In the genomic region with DNA sequence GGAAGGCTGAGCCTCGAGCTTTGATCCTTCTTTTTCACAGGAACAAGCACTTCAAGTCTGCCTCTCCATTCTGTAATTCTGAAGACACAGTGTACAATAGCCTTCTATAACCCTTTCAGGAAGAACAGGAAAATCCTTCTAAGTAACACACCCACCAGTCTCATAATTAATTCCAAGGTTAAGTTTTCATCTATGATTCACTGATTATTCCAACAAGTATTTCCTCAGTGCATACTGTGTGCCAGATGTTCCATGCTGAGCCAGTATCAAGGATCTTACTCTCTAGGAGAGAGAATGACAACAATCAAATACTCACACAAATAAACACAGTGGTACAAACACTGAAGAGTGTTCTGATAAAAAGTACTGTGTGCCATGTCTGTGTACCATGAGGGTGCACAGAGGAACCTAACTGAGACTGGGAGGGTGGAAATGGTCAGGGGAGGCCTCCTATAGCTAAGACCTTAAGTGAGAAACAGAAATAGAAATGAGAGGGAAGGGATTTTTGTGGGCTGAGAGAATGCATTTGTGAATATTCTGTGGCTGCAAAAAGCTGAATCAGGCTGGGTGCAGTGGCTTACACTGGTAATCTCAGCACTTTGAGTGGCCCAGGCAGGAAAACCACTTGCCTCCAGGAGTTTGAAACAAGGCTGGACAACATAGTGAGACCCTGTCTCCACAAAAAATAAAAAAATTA, we compare ENCODE assay signal across 20 cellular contexts. TPM values are rescaled to one million over a fixed set of nuclear protein-coding genes. Genes with fewer than 3 reads are reported as not detected.
DNase-seq lines count a peak whose midpoint lies in the region; ATAC-seq and TF ChIP-seq lines count a peak whose summit lies in the region.
"Had no signal": no experiment of that assay in that cellular context is flagged by ENCODE, and none has a peak within 500 bp of the region (broad histone marks: within the 10 kb centered on the region; RNA-seq: fewer than 3 reads in every experiment).

No MANE protein-coding gene starts in this region.

- no peak overlapping the region for H4K8ac ChIP-seq in mesenchymal stem cell (ENCODE audit: low read length)

- H3K79me2 ChIP-seq in PC-3 (ENCODE audit: low read length), result no peaks in the 10 kb centered on the region

- DNase-seq in AG20443 (ENCODE audit: low spot score) (peak; percentile 57), PC-3 (peak; percentile 15), epithelial cell of prostate (ENCODE audit: low read depth, low spot score) (peak; percentile 20), mesenchymal stem cell (peak; percentile 49), NCI-H2081 treated with DMSO at 0.1 percent for 48 hours (lab: John Stamatoyannopoulos, UW) (no peak), endothelial cell (ENCODE audit: low spot score) (no peak), NCI-H774 (lab: John Stamatoyannopoulos, UW) (no peak), NCI-H187 (lab: John Stamatoyannopoulos, UW) (no peak)
- DNase-seq: adrenal gland; CD8-positive, alpha-beta memory T cell; heart right ventricle; kidney; MV-4-11; NCI-H2029 treated with DMSO at 0.1 percent for 48 hours; NCI-H524 treated with DMSO at 0.1 percent for 48 hours; stimulated activated naive CD8-positive, alpha-beta T cell treated with anti-CD3 and anti-CD28 coated beads, Interleukin-15, amount 100 ng/mL, for 72 hours had no signal

- H2AFZ ChIP-seq in PC-3 (ENCODE audit: low read length), result no peak overlapping the region
- H2AFZ ChIP-seq in mesenchymal stem cell (ENCODE audit: low read depth, low read length), result no peak overlapping the region

- no peak overlapping the region for H3K23ac ChIP-seq in mesenchymal stem cell (ENCODE audit: low read length in 2 of 2)

- H3K18ac ChIP-seq in mesenchymal stem cell (ENCODE audit: low read depth in 1 of 2, low read length in 2 of 2), result no peak overlapping the region

- H3K9me2 ChIP-seq in PC-3 (replicated peaks; ENCODE audit: low read length), result no peaks in the 10 kb centered on the region

- no peak overlapping the region for H2BK15ac ChIP-seq in mesenchymal stem cell (ENCODE audit: low read depth, poor library complexity, severe bottlenecking)

- no peaks in the 10 kb centered on the region for H4K20me1 ChIP-seq in PC-3 (ENCODE audit: low read length)

- H4K91ac ChIP-seq in mesenchymal stem cell (ENCODE audit: low read length), result no peak overlapping the region

- no peak overlapping the region for H3K4me3 Mint-ChIP-seq in endothelial cell (ENCODE audit: unreplicated experiment)
- H3K4me3 Mint-ChIP-seq: activated T-helper 17 cell treated with anti-CD3 and anti-CD28 coated beads, Interleukin-2, amount 50 U/mL, for 72 hours; CD8-positive, alpha-beta memory T cell; stimulated activated naive CD8-positive, alpha-beta T cell treated with anti-CD3 and anti-CD28 coated beads, Interleukin-15, amount 100 ng/mL, for 72 hours had no signal

- H3K4me1 ChIP-seq in PC-3 (ENCODE audit: insufficient read depth, low read length) (no peaks in the 10 kb centered on the region), mesenchymal stem cell (ENCODE audit: control insufficient read depth, insufficient read depth, low read depth, low read length) (no peaks in the 10 kb centered on the region)
- H3K4me1 ChIP-seq: adrenal gland, heart right ventricle had no signal

- POLR2A ChIA-PET in PC-3 (lab: Charles Lee; ENCODE audit: unreplicated experiment), result no interaction called here

- H3F3A ChIP-seq in PC-3 (ENCODE audit: low read length, unreplicated experiment), result no peaks in the 10 kb centered on the region

- WGBS in mesenchymal stem cell, result 38% methylated on average over 1 of the region's 1 CpG

- CTCF ChIA-PET in PC-3 (lab: Charles Lee), result no interaction called here

- no peaks in the 10 kb centered on the region for H3K4me1 Mint-ChIP-seq in endothelial cell (ENCODE audit: unreplicated experiment)
- H3K4me1 Mint-ChIP-seq: activated T-helper 17 cell treated with anti-CD3 and anti-CD28 coated beads, Interleukin-2, amount 50 U/mL, for 72 hours; CD8-positive, alpha-beta memory T cell; stimulated activated naive CD8-positive, alpha-beta T cell treated with anti-CD3 and anti-CD28 coated beads, Interleukin-15, amount 100 ng/mL, for 72 hours had no signal

- no peaks in the 10 kb centered on the region for H3K36me3 ChIP-seq in PC-3 (ENCODE audit: low read depth, low read length)
- no peaks in the 10 kb centered on the region for H3K36me3 ChIP-seq in mesenchymal stem cell (ENCODE audit: control insufficient read depth in 1 of 2, insufficient read depth in 2 of 2, low read depth in 1 of 2, low read length in 2 of 2)
- H3K36me3 ChIP-seq: adrenal gland, heart right ventricle, neutrophil had no signal

- no peak overlapping the region for H3K4me3 ChIP-seq in PC-3 (ENCODE audit: low read length)
- H3K4me3 ChIP-seq in mesenchymal stem cell (ENCODE audit: insufficient read depth in 1 of 2, low read depth in 1 of 2, low read length in 2 of 2), result no peak overlapping the region
- H3K4me3 ChIP-seq: adrenal gland, heart right ventricle had no signal

- H3K27ac ChIP-seq in PC-3 (ENCODE audit: low read length) (no peak overlapping the region), epithelial cell of prostate (peak overlapping the region; percentile 57), mesenchymal stem cell (ENCODE audit: low read length, poor library complexity, severe bottlenecking) (no peak overlapping the region)
- H3K27ac ChIP-seq: adrenal gland, heart right ventricle, neutrophil had no signal

- H3K9me3 ChIP-seq in PC-3 (ENCODE audit: low read length) (no peaks in the 10 kb centered on the region), mesenchymal stem cell (ENCODE audit: control insufficient read depth, low read length) (no peaks in the 10 kb centered on the region)
- H3K9me3 ChIP-seq: adrenal gland, heart right ventricle, neutrophil had no signal

- H3K36me3 Mint-ChIP-seq in endothelial cell (ENCODE audit: low read depth, unreplicated experiment), result no peaks in the 10 kb centered on the region
- H3K36me3 Mint-ChIP-seq: CD8-positive, alpha-beta memory T cell had no signal

- no peak overlapping the region for H3K14ac ChIP-seq in mesenchymal stem cell (ENCODE audit: low read length in 2 of 2)

- no peak overlapping the region for H2BK5ac ChIP-seq in mesenchymal stem cell (ENCODE audit: low read depth, low read length, poor library complexity, severe bottlenecking)

- no peak overlapping the region for H2AK5ac ChIP-seq in mesenchymal stem cell (ENCODE audit: low read length, severe bottlenecking)

- H3K27ac Mint-ChIP-seq in endothelial cell (ENCODE audit: unreplicated experiment), result no peak overlapping the region
- H3K27ac Mint-ChIP-seq: activated T-helper 17 cell treated with anti-CD3 and anti-CD28 coated beads, Interleukin-2, amount 50 U/mL, for 72 hours; CD8-positive, alpha-beta memory T cell; stimulated activated naive CD8-positive, alpha-beta T cell treated with anti-CD3 and anti-CD28 coated beads, Interleukin-15, amount 100 ng/mL, for 72 hours had no signal

- H2BK12ac ChIP-seq in mesenchymal stem cell (ENCODE audit: low read length in 2 of 2), result no peak overlapping the region

- H3K9ac ChIP-seq in PC-3 (ENCODE audit: low read length) (no peak overlapping the region), mesenchymal stem cell (ENCODE audit: low read length) (peak overlapping the region; percentile 21)

- no peak overlapping the region for H2BK120ac ChIP-seq in mesenchymal stem cell (ENCODE audit: low read depth, low read length)

- no peaks in the 10 kb centered on the region for H3K9me3 Mint-ChIP-seq in endothelial cell (ENCODE audit: unreplicated experiment)
- H3K9me3 Mint-ChIP-seq: activated T-helper 17 cell treated with anti-CD3 and anti-CD28 coated beads, Interleukin-2, amount 50 U/mL, for 72 hours; CD8-positive, alpha-beta memory T cell; stimulated activated naive CD8-positive, alpha-beta T cell treated with anti-CD3 and anti-CD28 coated beads, Interleukin-15, amount 100 ng/mL, for 72 hours had no signal

- peak; percentile 27; the same call in 1 of the 2 replicates for ATAC-seq in PC-3
- ATAC-seq: activated CD4-positive, CD25-positive, alpha-beta regulatory T cell treated with anti-CD3 and anti-CD28 coated beads, Interleukin-2, amount 50 U/mL, for 24 hours; activated T-helper 17 cell treated with anti-CD3 and anti-CD28 coated beads, Interleukin-2, amount 50 U/mL, for 72 hours; HCT116; heart right ventricle; stimulated activated naive CD8-positive, alpha-beta T cell treated with anti-CD3 and anti-CD28 coated beads, Interleukin-15, amount 100 ng/mL, for 72 hours had no signal

- peaks cover 14% of the 10 kb centered on the region; the same call in 1 of the 2 replicates for H3K27me3 ChIP-seq in PC-3 (ENCODE audit: low read length)
- H3K27me3 ChIP-seq in mesenchymal stem cell (ENCODE audit: control insufficient read depth in 1 of 2, insufficient read depth in 1 of 2, low read length in 2 of 2), result peaks cover 36 to 63% of the 10 kb centered on the region in 2 experiments

- TF ChIP-seq CTCF in PC-3 (conservative IDR thresholded peaks at IDR 0.05; ENCODE audit: low read depth, low read length), result no peak
- TF ChIP-seq CTCF in endothelial cell (IDR thresholded peaks at IDR 0.05; ENCODE audit: unreplicated experiment), result no peak

- intact Hi-C loops in PC-3 (cut with micrococcal nuclease), result no loop called here

- H3K4me2 ChIP-seq in PC-3 (ENCODE audit: low read length), result no peak overlapping the region
- no peak overlapping the region for H3K4me2 ChIP-seq in mesenchymal stem cell (ENCODE audit: low read length, poor library complexity, severe bottlenecking)

- H3K79me1 ChIP-seq in mesenchymal stem cell (replicated peaks; ENCODE audit: low read length, poor library complexity, severe bottlenecking), result no peaks in the 10 kb centered on the region

- H3K27me3 Mint-ChIP-seq in endothelial cell (ENCODE audit: unreplicated experiment), result peaks cover 2% of the 10 kb centered on the region

- BruUV-seq in PC-3 (replicated peaks; lab: Mats Ljungman, UMichigan), result no TSS peak

- no peak overlapping the region for H3K4ac ChIP-seq in mesenchymal stem cell (ENCODE audit: low read depth in 1 of 2, low read length in 2 of 2)

RNA-seq across cellular contexts. Expression of a gene that starts 7.3 kb away (rescaled TPM):
- total RNA-seq in PC-3 (2014; rRNA removed) (166 and 181 TPM in 2 replicates), endothelial cell (ENCODE audit: unreplicated experiment) (20.2 TPM)
- polyA plus RNA-seq in mesenchymal stem cell (2013, experiment 1 of 2), result 33.8 TPM
- polyA plus RNA-seq in mesenchymal stem cell (2013, experiment 2 of 2), result 37.5 TPM

RNA-seq across cellular contexts. Expression of a gene that starts 14.8 kb away (rescaled TPM):
- 1.3 and 4.2 TPM in 2 replicates for total RNA-seq in PC-3 (2014; rRNA removed)
- 6.8 TPM for polyA plus RNA-seq in mesenchymal stem cell (2013, experiment 1 of 2)
- 6.0 TPM for polyA plus RNA-seq in mesenchymal stem cell (2013, experiment 2 of 2)
- 5.7 TPM for total RNA-seq in endothelial cell (ENCODE audit: unreplicated experiment)

Comparison
In these comparisons a context has a peak if more than half of its experiments do, and no peak if none do; other contexts are left out.
1. DNase-seq: peak in AG20443 (single experiment), PC-3 (single experiment), epithelial cell of prostate (single experiment) and mesenchymal stem cell (single experiment); none in NCI-H2081 treated with DMSO at 0.1 percent for 48 hours (single experiment), endothelial cell (single experiment), NCI-H774 (single experiment) and NCI-H187 (0 of 2).